Comparison of ENCODE assay signal across 24 cellular contexts in the genomic region with DNA sequence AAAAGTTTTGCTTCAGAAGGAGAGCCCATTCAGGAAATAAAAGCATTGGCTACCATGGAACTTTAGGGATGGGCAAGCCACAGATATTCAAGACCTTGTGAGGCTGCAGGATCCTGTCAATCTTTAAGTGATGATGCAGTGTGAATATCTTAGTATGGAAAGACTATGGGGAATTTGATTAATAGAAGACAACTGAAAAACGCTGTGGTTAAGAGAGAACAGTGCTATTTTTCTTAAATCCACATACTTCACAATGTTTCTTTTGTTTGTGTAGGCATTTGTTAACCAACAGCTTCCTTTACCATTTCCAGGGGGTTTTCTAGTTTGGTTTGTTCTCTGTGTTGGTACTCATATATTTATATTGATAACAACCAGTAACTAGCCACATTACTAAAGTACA.
"Had no signal": no experiment of that assay in that cellular context is flagged by ENCODE, and none has a peak within 500 bp of the region (broad histone marks: within the 10 kb centered on the region; RNA-seq: fewer than 3 reads in every experiment).

No MANE protein-coding gene starts in this region.

- H3K36me3 Mint-ChIP-seq: natural killer cell; stimulated activated naive B cell treated with anti-CD40 and anti-IgM and Interleukin-4, amounts not matched to agents 10 μg/mL and 1 μg/mL and 100 μg/mL, for 72 hours had no signal

- H3K27ac Mint-ChIP-seq: natural killer cell; progenitor cell of endocrine pancreas; stimulated activated naive B cell treated with anti-CD40 and anti-IgM and Interleukin-4, amounts not matched to agents 10 μg/mL and 1 μg/mL and 100 μg/mL, for 72 hours had no signal

- DNase-seq: hippocampal formation; kidney glomerular epithelial cell; left colon; left lung; lower lobe of right lung; mammary epithelial cell; mesenchymal stem cell; natural killer cell; ovary; right lobe of liver; stimulated activated CD4-positive, alpha-beta T cell treated with anti-CD3 and anti-CD28 coated beads, Interleukin-12 subunit alpha, Interleukin-12 subunit beta, amount 100 ng/mL, for 4 hours; stimulated activated CD4-positive, alpha-beta T cell treated with anti-CD3 and anti-CD28 coated beads, Interleukin-15, amount 100 ng/mL, for 24 hours; stimulated activated CD4-positive, alpha-beta T cell treated with anti-CD3 and anti-CD28 coated beads, Interleukin-2, amount 100 ng/mL, for 24 hours; stimulated activated CD4-positive, alpha-beta T cell treated with anti-CD3 and anti-CD28 coated beads, Interleukin-4, amount 100 ng/mL, for 1 hour; stimulated activated naive B cell treated with anti-CD40 and anti-IgM and Interleukin-4, amounts not matched to agents 10 μg/mL and 1 μg/mL and 100 μg/mL, for 72 hours; stimulated activated naive CD8-positive, alpha-beta T cell treated with anti-CD3 and anti-CD28 coated beads, Interleukin-15, Interleukin-2, amounts not matched to agents 100 U/mL and 50 U/mL, for 24 hours; stomach; testis; thyroid gland; transverse colon; upper lobe of right lung had no signal

- H3K27me3 Mint-ChIP-seq: progenitor cell of endocrine pancreas had no signal

- H3K27me3 ChIP-seq: left lung, ovary, right atrium auricular region, right lobe of liver, stomach, testis, thyroid gland, transverse colon, upper lobe of right lung had no signal

- H3K4me1 ChIP-seq: lower lobe of right lung, right atrium auricular region, testis, thyroid gland, transverse colon, upper lobe of right lung had no signal

- H3K27ac ChIP-seq: left lung, lower lobe of right lung, ovary, right atrium auricular region, right lobe of liver, skin epidermis, stomach, testis, thyroid gland, transverse colon, upper lobe of right lung had no signal

- H3K9me3 Mint-ChIP-seq: natural killer cell had no signal

- H3K4me3 ChIP-seq: left lung, lower lobe of right lung, ovary, right atrium auricular region, right lobe of liver, skin epidermis, stomach, testis, thyroid gland, transverse colon, upper lobe of right lung had no signal

- H3K9me3 ChIP-seq: left lung, lower lobe of right lung, ovary, right atrium auricular region, right lobe of liver, stomach, testis, thyroid gland, transverse colon, upper lobe of right lung had no signal

- H3K4me1 Mint-ChIP-seq: stimulated activated naive B cell treated with anti-CD40 and anti-IgM and Interleukin-4, amounts not matched to agents 10 μg/mL and 1 μg/mL and 100 μg/mL, for 72 hours had no signal

- ATAC-seq: left colon; left lung; lower lobe of right lung; natural killer cell; right lobe of liver; stimulated activated naive B cell treated with anti-CD40 and anti-IgM and Interleukin-4, amounts not matched to agents 10 μg/mL and 1 μg/mL and 100 μg/mL, for 72 hours; stimulated activated naive CD8-positive, alpha-beta T cell treated with anti-CD3 and anti-CD28 coated beads, Interleukin-15, Interleukin-2, amounts not matched to agents 100 U/mL and 50 U/mL, for 24 hours; upper lobe of right lung had no signal

- H3K36me3 ChIP-seq: left lung, lower lobe of right lung, ovary, right atrium auricular region, right lobe of liver, stomach, thyroid gland, transverse colon, upper lobe of right lung had no signal

- H3K4me3 Mint-ChIP-seq: natural killer cell; stimulated activated naive B cell treated with anti-CD40 and anti-IgM and Interleukin-4, amounts not matched to agents 10 μg/mL and 1 μg/mL and 100 μg/mL, for 72 hours had no signal
